20 cellular contexts compared by ENCODE assay signal in genomic region chr15:73867426-73867825, GRCh38. TPM values are rescaled to one million over a fixed set of nuclear protein-coding genes. Genes with fewer than 3 reads are reported as not detected.
DNase-seq lines count a peak whose midpoint lies in the region; ATAC-seq and TF ChIP-seq lines count a peak whose summit lies in the region.
"Had no signal": no experiment of that assay in that cellular context is flagged by ENCODE, and none has a peak within 500 bp of the region (broad histone marks: within the 10 kb centered on the region; RNA-seq: fewer than 3 reads in every experiment).

No MANE protein-coding gene starts in this region.

- H3K36me3 ChIP-seq in thyroid gland: no peaks in the 10 kb centered on the region
- H3K36me3 ChIP-seq: BLaER1 had no signal

- no peak overlapping the region for H3K4me3 Mint-ChIP-seq in type B pancreatic cell
- H3K4me3 Mint-ChIP-seq in activated naive CD4-positive, alpha-beta T cell treated with anti-CD3 and anti-CD28 coated beads for 36 hours: no peak overlapping the region
- H3K4me3 Mint-ChIP-seq: B cell; CD4-positive, CD25-positive, alpha-beta regulatory T cell; CD8-positive, alpha-beta T cell had no signal

- peaks cover 73% of the 10 kb centered on the region for H3K27me3 Mint-ChIP-seq in type B pancreatic cell
- H3K27me3 Mint-ChIP-seq in activated naive CD4-positive, alpha-beta T cell treated with anti-CD3 and anti-CD28 coated beads for 36 hours (ENCODE audit: low read depth): peaks cover 15% of the 10 kb centered on the region

- no peak overlapping the region for H3K4me3 ChIP-seq in coronary artery
- H3K4me3 ChIP-seq in thyroid gland (replicated peaks in 1 of 3): no peak overlapping the region
- H3K4me3 ChIP-seq: BLaER1 had no signal

- peak; percentile 39 for DNase-seq in activated CD8-positive, alpha-beta memory T cell treated with anti-CD3 and anti-CD28 coated beads, Interleukin-2, amount 50 U/mL, for 48 hours
- no peak for DNase-seq in activated CD8-positive, alpha-beta memory T cell treated with anti-CD3 and anti-CD28 coated beads for 24 hours
- peak; percentile 24 for DNase-seq in coronary artery (ENCODE audit: low spot score)
- DNase-seq in islet precursor cell: peak; percentile 44
- peak; percentile 60 for DNase-seq in type B pancreatic cell (ENCODE audit: extremely low spot score, unreplicated experiment)
- no peak for DNase-seq in thyroid gland
- no peak for DNase-seq in activated naive CD4-positive, alpha-beta T cell treated with anti-CD3 and anti-CD28 coated beads for 36 hours
- DNase-seq: CD4-positive, CD25-positive, alpha-beta regulatory T cell; CD8-positive, alpha-beta T cell; DMS153; DND-41; GOT3; HCEC 1CT had no signal

- no peaks in the 10 kb centered on the region for H3K9me3 ChIP-seq in thyroid gland
- H3K9me3 ChIP-seq: BLaER1, Caco-2 had no signal

- no peaks in the 10 kb centered on the region for H3K36me3 Mint-ChIP-seq in type B pancreatic cell
- H3K36me3 Mint-ChIP-seq in activated naive CD4-positive, alpha-beta T cell treated with anti-CD3 and anti-CD28 coated beads for 36 hours (ENCODE audit: low read depth): no peaks in the 10 kb centered on the region
- H3K36me3 Mint-ChIP-seq: CD4-positive, CD25-positive, alpha-beta regulatory T cell; CD8-positive, alpha-beta T cell had no signal

- CTCF ChIA-PET in activated naive CD4-positive, alpha-beta T cell treated with anti-CD3 and anti-CD28 coated beads for 36 hours (lab: Charles Lee): interaction anchor here (0.6 kb wide), 1 partner anchor 39 kb away, joined by 3 read pairs; no protein-coding TSS in a partner anchor

- ATAC-seq in GM21515 (IDR thresholded peaks at IDR 0.05; ENCODE audit: unreplicated experiment): no peak
- ATAC-seq: CD8-positive, alpha-beta T cell had no signal

- H3K4me1 ChIP-seq in thyroid gland: no peaks in the 10 kb centered on the region

- intact Hi-C loops in thyroid gland (cut with DNase I): no loop called here
- intact Hi-C loops in activated naive CD4-positive, alpha-beta T cell treated with anti-CD3 and anti-CD28 coated beads for 36 hours (cut with micrococcal nuclease): no loop called here

- no peak for TF ChIP-seq POLR2A in thyroid gland (IDR thresholded peaks at IDR 0.05)

- H3K9me3 Mint-ChIP-seq in type B pancreatic cell: no peaks in the 10 kb centered on the region
- H3K9me3 Mint-ChIP-seq in activated naive CD4-positive, alpha-beta T cell treated with anti-CD3 and anti-CD28 coated beads for 36 hours: peaks cover 1% of the 10 kb centered on the region
- H3K9me3 Mint-ChIP-seq: CD8-positive, alpha-beta T cell had no signal

- no peak overlapping the region for H3K27ac ChIP-seq in coronary artery
- no peak overlapping the region for H3K27ac ChIP-seq in thyroid gland
- H3K27ac ChIP-seq: 22Rv1, BLaER1, C4-2B had no signal

- TF ChIP-seq CTCF in coronary artery (IDR thresholded peaks at IDR 0.05) (no peak), type B pancreatic cell (conservative IDR thresholded peaks at IDR 0.05) (no peak), thyroid gland (IDR thresholded peaks at IDR 0.05) (no peak)

- H3K27me3 ChIP-seq in thyroid gland: no peaks in the 10 kb centered on the region
- H3K27me3 ChIP-seq: BLaER1 had no signal

- H3K27ac Mint-ChIP-seq in type B pancreatic cell: no peak overlapping the region
- H3K27ac Mint-ChIP-seq in activated naive CD4-positive, alpha-beta T cell treated with anti-CD3 and anti-CD28 coated beads for 36 hours: no peak overlapping the region
- H3K27ac Mint-ChIP-seq: B cell; CD4-positive, CD25-positive, alpha-beta regulatory T cell; CD8-positive, alpha-beta T cell had no signal

- 44 to 51% methylated on average over 3 of the region's 3 CpGs for WGBS in thyroid gland, 2 donors

- no peaks in the 10 kb centered on the region for H3K4me1 Mint-ChIP-seq in type B pancreatic cell (ENCODE audit: unreplicated experiment)
- peaks cover 10% of the 10 kb centered on the region for H3K4me1 Mint-ChIP-seq in activated naive CD4-positive, alpha-beta T cell treated with anti-CD3 and anti-CD28 coated beads for 36 hours (ENCODE audit: low read depth)
- H3K4me1 Mint-ChIP-seq: B cell had no signal

RNA-seq across cellular contexts. Expression of gene TBC1D21, which starts 5.9 kb away (rescaled TPM):
- total RNA-seq in type B pancreatic cell (ENCODE audit: low replicate concordance) (not detected in 2 replicates), thyroid gland (not detected)
- total RNA-seq in activated naive CD4-positive, alpha-beta T cell treated with anti-CD3 and anti-CD28 coated beads for 36 hours: not detected
- total RNA-seq: B cell; Caco-2; CD4-positive, CD25-positive, alpha-beta regulatory T cell; CD8-positive, alpha-beta T cell; H7 had no signal

RNA-seq across cellular contexts. Expression of gene LOXL1, which starts 58.8 kb away (rescaled TPM):
- 10.3 and 25.1 TPM in 2 replicates for total RNA-seq in type B pancreatic cell (ENCODE audit: low replicate concordance)
- total RNA-seq in thyroid gland: 10 to 100 TPM in 3 of 4 donors, 1 to 10 TPM in 1; 9.9 to 15.2 (median 12.0) TPM
- under 1 TPM; 0.25 to 0.55 TPM for total RNA-seq in activated naive CD4-positive, alpha-beta T cell treated with anti-CD3 and anti-CD28 coated beads for 36 hours

Comparison
In these comparisons a context has a peak if more than half of its experiments do, and no peak if none do; other contexts are left out.
1. DNase-seq: peak in activated CD8-positive, alpha-beta memory T cell treated with anti-CD3 and anti-CD28 coated beads, Interleukin-2, amount 50 U/mL, for 48 hours (single experiment), coronary artery (single experiment), islet precursor cell (single experiment) and type B pancreatic cell (single experiment); none in activated CD8-positive, alpha-beta memory T cell treated with anti-CD3 and anti-CD28 coated beads for 24 hours (single experiment), thyroid gland (0 of 2) and activated naive CD4-positive, alpha-beta T cell treated with anti-CD3 and anti-CD28 coated beads for 36 hours (single experiment).